In the genomic region with DNA sequence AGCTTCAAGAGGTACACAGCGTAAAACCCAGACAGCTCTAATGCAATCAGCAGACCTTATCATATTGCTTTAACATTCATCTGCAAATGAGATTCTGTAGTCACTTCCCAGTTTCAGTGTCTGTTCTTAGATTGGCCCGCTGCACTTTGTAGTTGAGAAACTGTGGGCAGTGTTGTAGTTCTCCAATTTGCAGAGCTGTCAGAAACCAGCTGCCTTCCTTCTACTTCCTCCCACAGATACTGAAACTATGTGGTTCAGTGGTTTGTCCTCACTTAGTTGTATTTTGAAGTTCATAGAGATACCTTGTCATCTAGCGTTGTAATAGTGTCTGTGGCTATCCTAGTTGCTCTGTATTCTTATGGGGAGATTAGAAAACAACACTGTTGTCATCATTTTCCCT, we compare ENCODE assay signal across 8 cellular contexts. TPM values are rescaled to one million over a fixed set of nuclear protein-coding genes. Genes with fewer than 3 reads are reported as not detected.
A peak's percentile ranks its signal among the peaks of the same experiment; 100 is the strongest.
DNase-seq lines count a peak whose midpoint lies in the region; ATAC-seq and TF ChIP-seq lines count a peak whose summit lies in the region.

No MANE protein-coding gene starts in this region.

- H2AFZ ChIP-seq in SK-N-SH (ENCODE audit: low read depth), result no peak overlapping the region

- no peaks in the 10 kb centered on the region for H3K27me3 Mint-ChIP-seq in T-cell

- no peaks in the 10 kb centered on the region for H3K27me3 ChIP-seq in SK-N-SH (ENCODE audit: insufficient read depth)
- H3K27me3 ChIP-seq in thoracic aorta (replicated peaks; ENCODE audit: insufficient read depth), result no peaks in the 10 kb centered on the region

- peaks cover 10 to 20% (median 11%) of the 10 kb centered on the region in 3 donors for H3K4me1 Mint-ChIP-seq in T-cell

- no peaks in the 10 kb centered on the region for H3K79me2 ChIP-seq in SK-N-SH (ENCODE audit: insufficient read depth)

- CTCF ChIA-PET in SK-N-SH (lab: Yijun Ruan, JAX), result interaction anchor here (0.6 kb wide), 1 partner anchor 111 kb away, joined by 3 read pairs; no protein-coding TSS in a partner anchor
- CTCF ChIA-PET in T-cell (lab: Charles Lee), result interaction anchor here in 1 of 2 donors (0.6 kb wide), 2 partner anchors 60 to 101 kb away, joined by 3 read pairs; no protein-coding TSS in a partner anchor

- no peak for TF ChIP-seq EP300 in SK-N-SH (IDR thresholded peaks at IDR 0.05; ENCODE audit: borderline replicate concordance in 1 of 2, low read depth in 1 of 2, low read length in 1 of 2)

- no peak for ATAC-seq in SK-N-SH treated with all-trans-retinoic acid at 6 μM for 48 hours
- ATAC-seq in HG03039 (IDR thresholded peaks at IDR 0.05; ENCODE audit: unreplicated experiment), result peak; percentile 100
- ATAC-seq in T-cell (replicated peaks in 1 of 4), result peak; percentile 57 to 96 (median 80)
- ATAC-seq in left ventricle myocardium superior, result peak; percentile 77
- peak; percentile 76 for ATAC-seq in thoracic aorta (ENCODE audit: insufficient number of reproducible peaks, low FRiP score, low read depth)

- H3K36me3 ChIP-seq in SK-N-SH (replicated peaks in 1 of 2; ENCODE audit: control insufficient read depth in 1 of 2, insufficient read depth in 2 of 2, low read length in 1 of 2) (peaks cover 20 to 37% of the 10 kb centered on the region in 2 experiments), thoracic aorta (no peaks in the 10 kb centered on the region)

- DNase-seq in SK-N-SH (no peak), T-cell (peak in 25 of 34 experiments; percentile 2 to 51 (median 19)), left ventricle myocardium superior (no peak), thoracic aorta (ENCODE audit: low spot score) (no peak), HuH-7 (ENCODE audit: low spot score) (no peak)
- DNase-seq in effector CD4-positive, alpha-beta T cell, result no peak

- H3K4me3 Mint-ChIP-seq in T-cell, result no peak overlapping the region

- intact Hi-C loops in left ventricle myocardium superior (cut with micrococcal nuclease), result no loop called here

- H3K27ac ChIP-seq in SK-N-SH (ENCODE audit: low read depth in 2 of 2, low read length in 1 of 2) (no peak overlapping the region), thoracic aorta (no peak overlapping the region)

- H4K20me1 ChIP-seq in SK-N-SH (ENCODE audit: insufficient read depth), result no peaks in the 10 kb centered on the region

- no peak overlapping the region for H3K4me2 ChIP-seq in SK-N-SH

- no peaks in the 10 kb centered on the region for H3K9me2 ChIP-seq in SK-N-SH

- TF ChIP-seq RAD21 in SK-N-SH (IDR thresholded peaks at IDR 0.05; ENCODE audit: low read length), result no peak

- POLR2A ChIA-PET in SK-N-SH (lab: Yijun Ruan, JAX) (no interaction called here), T-cell (lab: Charles Lee) (no interaction called here)

- H3K36me3 Mint-ChIP-seq in T-cell, result peaks cover 43% of the 10 kb centered on the region

- H3F3A ChIP-seq in SK-N-SH (replicated peaks; ENCODE audit: insufficient read depth), result no peaks in the 10 kb centered on the region

- H3K9me3 ChIP-seq in SK-N-SH (no peaks in the 10 kb centered on the region; the same call in 1 of the 2 replicates), thoracic aorta (no peaks in the 10 kb centered on the region)

- 92% methylated on average over 3 of the region's 3 CpGs for WGBS in SK-N-SH (ENCODE audit: low lambda C conversion rate)

- H3K4me3 ChIP-seq in SK-N-SH (ENCODE audit: low read depth in 2 of 2, low read length in 1 of 2), result no peak overlapping the region
- no peak overlapping the region for H3K4me3 ChIP-seq in thoracic aorta

- no peaks in the 10 kb centered on the region for H3K9me3 Mint-ChIP-seq in T-cell

- TF ChIP-seq CTCF in SK-N-SH (IDR thresholded peaks at IDR 0.05) (no peak), thoracic aorta (IDR thresholded peaks at IDR 0.05) (no peak)

- H3K4me1 ChIP-seq in SK-N-SH (ENCODE audit: control insufficient read depth in 1 of 2, insufficient read depth in 2 of 2, low read depth in 1 of 2, low read length in 1 of 2), result no peaks in the 10 kb centered on the region; a peak in 1 of 4 replicates
- H3K4me1 ChIP-seq in thoracic aorta (ENCODE audit: control insufficient read depth in 1 of 2, low read depth in 2 of 2), result peaks cover 13 to 26% of the 10 kb centered on the region in 2 donors

- H3K9ac ChIP-seq in SK-N-SH, result no peak overlapping the region

- H3K27ac Mint-ChIP-seq in T-cell, result no peak overlapping the region

TF ChIP-seq in SK-N-SH, 30 proteins besides CTCF, POLR2A, EP300 and RAD21:
- TF ChIP-seq GATA2 (CRISPR knock-in tag; IDR thresholded peaks at IDR 0.05) (peak; percentile 36; the same call in 1 of the 2 replicates), RXRA (IDR thresholded peaks at IDR 0.05; ENCODE audit: borderline replicate concordance, low read depth) (no peak)
- TF ChIP-seq, protein P1, sequence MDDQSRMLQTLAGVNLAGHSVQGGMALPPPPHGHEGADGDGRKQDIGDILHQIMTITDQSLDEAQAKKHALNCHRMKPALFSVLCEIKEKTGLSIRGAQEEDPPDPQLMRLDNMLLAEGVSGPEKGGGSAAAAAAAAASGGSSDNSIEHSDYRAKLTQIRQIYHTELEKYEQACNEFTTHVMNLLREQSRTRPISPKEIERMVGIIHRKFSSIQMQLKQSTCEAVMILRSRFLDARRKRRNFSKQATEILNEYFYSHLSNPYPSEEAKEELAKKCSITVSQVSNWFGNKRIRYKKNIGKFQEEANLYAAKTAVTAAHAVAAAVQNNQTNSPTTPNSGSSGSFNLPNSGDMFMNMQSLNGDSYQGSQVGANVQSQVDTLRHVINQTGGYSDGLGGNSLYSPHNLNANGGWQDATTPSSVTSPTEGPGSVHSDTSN (IDR thresholded peaks at IDR 0.05), result no peak

TF ChIP-seq in SK-N-SH treated with all-trans-retinoic acid at 6 μM for 48 hours, 23 proteins besides CTCF, POLR2A, EP300 and RAD21 (continues in another document):
- no peak for TF ChIP-seq TCF4 (CRISPR knock-in tag; IDR thresholded peaks at IDR 0.05; ENCODE audit: borderline replicate concordance)
- no peak for TF ChIP-seq OSR1 (CRISPR knock-in tag; IDR thresholded peaks at IDR 0.05)
- no peak for TF ChIP-seq CSDC2 (CRISPR knock-in tag; IDR thresholded peaks at IDR 0.05)
- TF ChIP-seq RARB (CRISPR knock-in tag; IDR thresholded peaks at IDR 0.05), result no peak
- TF ChIP-seq BACH2 (CRISPR knock-in tag; IDR thresholded peaks at IDR 0.05; ENCODE audit: borderline replicate concordance), result no peak
- TF ChIP-seq ZFP3 (CRISPR knock-in tag; IDR thresholded peaks at IDR 0.05), result no peak
- no peak for TF ChIP-seq ESRRG (CRISPR knock-in tag; IDR thresholded peaks at IDR 0.05)
- no peak for TF ChIP-seq ARNTL (CRISPR knock-in tag; IDR thresholded peaks at IDR 0.05; ENCODE audit: borderline replicate concordance, low read depth)
- TF ChIP-seq, protein P2, sequence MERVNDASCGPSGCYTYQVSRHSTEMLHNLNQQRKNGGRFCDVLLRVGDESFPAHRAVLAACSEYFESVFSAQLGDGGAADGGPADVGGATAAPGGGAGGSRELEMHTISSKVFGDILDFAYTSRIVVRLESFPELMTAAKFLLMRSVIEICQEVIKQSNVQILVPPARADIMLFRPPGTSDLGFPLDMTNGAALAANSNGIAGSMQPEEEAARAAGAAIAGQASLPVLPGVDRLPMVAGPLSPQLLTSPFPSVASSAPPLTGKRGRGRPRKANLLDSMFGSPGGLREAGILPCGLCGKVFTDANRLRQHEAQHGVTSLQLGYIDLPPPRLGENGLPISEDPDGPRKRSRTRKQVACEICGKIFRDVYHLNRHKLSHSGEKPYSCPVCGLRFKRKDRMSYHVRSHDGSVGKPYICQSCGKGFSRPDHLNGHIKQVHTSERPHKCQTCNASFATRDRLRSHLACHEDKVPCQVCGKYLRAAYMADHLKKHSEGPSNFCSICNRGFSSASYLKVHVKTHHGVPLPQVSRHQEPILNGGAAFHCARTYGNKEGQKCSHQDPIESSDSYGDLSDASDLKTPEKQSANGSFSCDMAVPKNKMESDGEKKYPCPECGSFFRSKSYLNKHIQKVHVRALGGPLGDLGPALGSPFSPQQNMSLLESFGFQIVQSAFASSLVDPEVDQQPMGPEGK (CRISPR knock-in tag; IDR thresholded peaks at IDR 0.05; ENCODE audit: borderline replicate concordance), result no peak
- no peak for TF ChIP-seq SNAI2 (CRISPR knock-in tag; IDR thresholded peaks at IDR 0.05)
- TF ChIP-seq ZNF8 (CRISPR knock-in tag; IDR thresholded peaks at IDR 0.05), result no peak
- TF ChIP-seq PPARA (CRISPR knock-in tag; IDR thresholded peaks at IDR 0.05; ENCODE audit: borderline replicate concordance), result no peak
- TF ChIP-seq, protein P3, sequence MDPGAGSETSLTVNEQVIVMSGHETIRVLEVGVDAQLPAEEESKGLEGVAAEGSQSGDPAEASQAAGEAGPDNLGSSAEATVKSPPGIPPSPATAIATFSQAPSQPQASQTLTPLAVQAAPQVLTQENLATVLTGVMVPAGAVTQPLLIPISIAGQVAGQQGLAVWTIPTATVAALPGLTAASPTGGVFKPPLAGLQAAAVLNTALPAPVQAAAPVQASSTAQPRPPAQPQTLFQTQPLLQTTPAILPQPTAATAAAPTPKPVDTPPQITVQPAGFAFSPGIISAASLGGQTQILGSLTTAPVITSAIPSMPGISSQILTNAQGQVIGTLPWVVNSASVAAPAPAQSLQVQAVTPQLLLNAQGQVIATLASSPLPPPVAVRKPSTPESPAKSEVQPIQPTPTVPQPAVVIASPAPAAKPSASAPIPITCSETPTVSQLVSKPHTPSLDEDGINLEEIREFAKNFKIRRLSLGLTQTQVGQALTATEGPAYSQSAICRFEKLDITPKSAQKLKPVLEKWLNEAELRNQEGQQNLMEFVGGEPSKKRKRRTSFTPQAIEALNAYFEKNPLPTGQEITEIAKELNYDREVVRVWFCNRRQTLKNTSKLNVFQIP (CRISPR knock-in tag; IDR thresholded peaks at IDR 0.05; ENCODE audit: borderline replicate concordance, low read depth), result no peak

RNA-seq across cellular contexts. Expression of a gene that starts 39.6 kb away (rescaled TPM):
- polyA plus RNA-seq in SK-N-SH (2012; rRNA removed), result 0.16 and 0.42 TPM in 2 replicates
- 0.12 and 0.34 TPM in 2 replicates for polyA plus RNA-seq in SK-N-SH (2012; cell fraction: cytosol; rRNA removed)
- 0.19 and 0.20 TPM in 2 replicates for polyA plus RNA-seq in SK-N-SH (2012; cell fraction: nucleus; rRNA removed)
- total RNA-seq in T-cell (under 1 TPM in 3 of 5 donors, not detected in 2; 0.26 to 0.53 (median 0.35) TPM), left ventricle myocardium superior (0.50 TPM), thoracic aorta (10 to 100 TPM in 1 of 2 donors, 1 to 10 TPM in 1; 4.6 to 15.3 TPM)

RNA-seq across cellular contexts. Expression of a gene that starts 53.4 kb away (rescaled TPM):
- 0.69 and 0.99 TPM in 2 replicates for polyA plus RNA-seq in SK-N-SH (2012; rRNA removed)
- 1.1 and 1.4 TPM in 2 replicates for polyA plus RNA-seq in SK-N-SH (2012; cell fraction: cytosol; rRNA removed)
- polyA plus RNA-seq in SK-N-SH (2012; cell fraction: nucleus; rRNA removed), result 0.48 and 1.8 TPM in 2 replicates
- total RNA-seq in T-cell, result 10 to 100 TPM; 35.0 to 45.6 (median 36.0) TPM
- total RNA-seq in left ventricle myocardium superior, result 23.4 TPM
- 10 to 100 TPM in 1 of 2 donors, 1 to 10 TPM in 1; 7.3 to 16.6 TPM for total RNA-seq in thoracic aorta

Comparison
In these comparisons a context has a peak if more than half of its experiments do, and no peak if none do; other contexts are left out.
1. DNase-seq: peak in T-cell (25 of 34); none in SK-N-SH (single experiment), left ventricle myocardium superior (single experiment), thoracic aorta (single experiment), HuH-7 (single experiment) and effector CD4-positive, alpha-beta T cell (single experiment).